ENCODE assay signal across 22 cellular contexts in the genomic region with DNA sequence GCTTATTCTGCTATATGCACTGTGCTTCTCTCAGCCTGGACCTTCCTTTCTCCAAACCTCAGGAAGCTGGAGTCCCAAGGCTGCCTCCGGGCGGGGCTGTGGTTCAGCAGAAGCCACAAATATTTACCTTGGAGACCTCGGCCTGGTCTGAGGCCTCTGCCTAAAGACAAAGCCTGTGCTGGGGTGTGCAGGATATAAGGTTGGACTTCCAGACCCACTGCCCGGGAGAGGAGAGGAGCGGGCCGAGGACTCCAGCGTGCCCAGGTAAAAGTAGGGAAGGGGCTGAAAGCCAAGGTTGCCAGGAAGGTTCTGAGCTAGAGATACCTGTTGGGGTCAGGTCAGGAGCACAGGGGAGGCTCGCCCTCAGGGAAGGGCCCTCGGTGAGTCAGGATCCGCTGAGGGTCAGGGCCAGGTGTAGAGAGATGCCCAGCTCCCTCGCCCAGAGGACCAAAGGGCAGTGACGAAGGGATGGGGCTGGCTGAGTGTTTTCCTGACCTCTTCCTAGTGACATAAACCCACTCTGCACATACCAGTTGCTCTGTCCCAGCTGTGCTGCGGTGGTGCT. TPM values are rescaled to one million over a fixed set of nuclear protein-coding genes. Genes with fewer than 3 reads are reported as not detected.
"Had no signal": no experiment of that assay in that cellular context is flagged by ENCODE, and none has a peak within 500 bp of the region (broad histone marks: within the 10 kb centered on the region; RNA-seq: fewer than 3 reads in every experiment).

Gene BPIFB1, plus strand, starts transcription at position 224 of the 565 bp plus-strand sequence. CDS start 2,860 bp downstream, outside the sequence.

- H3K27ac ChIP-seq: gastroesophageal sphincter, hepatocyte, psoas muscle, sigmoid colon, suprapubic skin, uterus had no signal

- H3K79me2 ChIP-seq: hepatocyte had no signal

- H3K36me3 ChIP-seq: gastroesophageal sphincter, sigmoid colon, suprapubic skin, uterus had no signal

- DNase-seq: activated CD4-positive, alpha-beta memory T cell treated with anti-CD3 and anti-CD28 coated beads for 36 hours; activated CD4-positive, alpha-beta T cell treated with anti-CD3 and anti-CD28 coated beads for 1 hour; activated gamma-delta T cell; activated T-cell treated with anti-CD3 and anti-CD28 coated beads, Interleukin-2, amount 50 U/mL, for 48 hours; amygdala; cerebellar nuclear complex; effector memory CD8-positive, alpha-beta T cell; kidney glomerular epithelial cell; midbrain; naive thymus-derived CD4-positive, alpha-beta T cell; nucleus accumbens; psoas muscle; sigmoid colon; stimulated activated naive CD4-positive, alpha-beta T cell treated with Interleukin-2 at 50 U/mL for 16 hours; T-helper 9 cell; uterus had no signal

- H3K36me3 Mint-ChIP-seq: activated CD4-positive, alpha-beta memory T cell treated with anti-CD3 and anti-CD28 coated beads for 36 hours; activated naive CD8-positive, alpha-beta T cell; naive thymus-derived CD4-positive, alpha-beta T cell had no signal

- H3K9me3 ChIP-seq: psoas muscle, sigmoid colon, suprapubic skin, uterus had no signal

- H3K4me2 ChIP-seq: hepatocyte had no signal

- H3K4me1 Mint-ChIP-seq: naive thymus-derived CD4-positive, alpha-beta T cell had no signal

- H3K27ac Mint-ChIP-seq: activated CD4-positive, alpha-beta memory T cell treated with anti-CD3 and anti-CD28 coated beads for 36 hours; activated naive CD8-positive, alpha-beta T cell; dendritic cell treated with granulocyte-macrophage colony-stimulating factor and Interleukin-4, amounts not matched to agents 40 ng/mL and 50 ng/mL, for 4 days; effector memory CD8-positive, alpha-beta T cell; naive thymus-derived CD4-positive, alpha-beta T cell had no signal

- ATAC-seq: effector memory CD8-positive, alpha-beta T cell; gastroesophageal sphincter; naive thymus-derived CD4-positive, alpha-beta T cell; psoas muscle had no signal

- H3K9me3 Mint-ChIP-seq: activated CD4-positive, alpha-beta memory T cell treated with anti-CD3 and anti-CD28 coated beads for 36 hours; dendritic cell treated with granulocyte-macrophage colony-stimulating factor and Interleukin-4, amounts not matched to agents 40 ng/mL and 50 ng/mL, for 4 days; effector memory CD8-positive, alpha-beta T cell had no signal

- H2AFZ ChIP-seq: hepatocyte had no signal

- H3K27me3 ChIP-seq: uterus had no signal

- H3K4me3 ChIP-seq: gastroesophageal sphincter, hepatocyte, psoas muscle, sigmoid colon, suprapubic skin, uterus had no signal

- H3K4me1 ChIP-seq: gastroesophageal sphincter, psoas muscle, sigmoid colon, suprapubic skin, uterus had no signal

- H3K4me3 Mint-ChIP-seq: activated CD4-positive, alpha-beta memory T cell treated with anti-CD3 and anti-CD28 coated beads for 36 hours; activated naive CD8-positive, alpha-beta T cell; dendritic cell treated with granulocyte-macrophage colony-stimulating factor and Interleukin-4, amounts not matched to agents 40 ng/mL and 50 ng/mL, for 4 days; effector memory CD8-positive, alpha-beta T cell; naive thymus-derived CD4-positive, alpha-beta T cell had no signal

RNA-seq across cellular contexts. Expression of gene BPIFB1, which starts in this region (rescaled TPM):
- total RNA-seq: activated CD4-positive, alpha-beta memory T cell treated with anti-CD3 and anti-CD28 coated beads for 36 hours; epithelial cell of proximal tubule; naive thymus-derived CD4-positive, alpha-beta T cell; psoas muscle; sigmoid colon; suprapubic skin had no signal
- polyA plus RNA-seq: naive thymus-derived CD4-positive, alpha-beta T cell; sigmoid colon had no signal
